1 cellular context compared by ENCODE assay signal in the genomic region with DNA sequence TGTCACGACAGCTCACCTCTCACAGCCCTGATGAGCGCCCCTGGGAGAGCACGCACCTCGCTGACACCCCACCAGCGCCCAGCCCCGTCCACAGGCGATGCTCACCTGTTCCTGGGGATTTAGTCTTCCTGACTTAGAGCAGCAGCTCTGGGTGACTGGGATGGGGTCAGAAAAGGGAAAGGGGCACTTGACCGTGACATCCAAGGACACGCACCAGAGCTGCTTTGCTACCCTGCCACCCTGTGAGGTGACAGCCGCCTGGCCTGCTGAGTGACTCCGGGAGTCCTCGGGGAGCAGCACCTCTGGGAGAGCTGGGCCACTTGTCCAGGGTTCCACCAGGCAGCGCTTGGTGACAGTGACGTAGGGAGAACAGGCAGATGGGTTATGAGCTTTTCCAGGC.
TF ChIP-seq lines count a peak whose summit lies in the region.

No MANE protein-coding gene starts in this region.

TF ChIP-seq in HCT116, 20 proteins besides CTCF, POLR2A, EP300 and RAD21 (continued from another document):
- no peak for TF ChIP-seq YY1 (IDR thresholded peaks at IDR 0.05; ENCODE audit: extremely low read depth, insufficient replicate concordance, low read depth, low read length)
- no peak for TF ChIP-seq ZNF274 (IDR thresholded peaks at IDR 0.05; ENCODE audit: low read depth, low read length)
- no peak for TF ChIP-seq CEBPB (IDR thresholded peaks at IDR 0.05; ENCODE audit: low read depth)
- TF ChIP-seq, protein P1, sequence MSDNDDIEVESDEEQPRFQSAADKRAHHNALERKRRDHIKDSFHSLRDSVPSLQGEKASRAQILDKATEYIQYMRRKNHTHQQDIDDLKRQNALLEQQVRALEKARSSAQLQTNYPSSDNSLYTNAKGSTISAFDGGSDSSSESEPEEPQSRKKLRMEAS (IDR thresholded peaks at IDR 0.05), result no peak
- TF ChIP-seq TCF7L2 (IDR thresholded peaks at IDR 0.05; ENCODE audit: borderline replicate concordance, extremely low read depth, insufficient read depth, insufficient read length), result no peak
